Comparison of ENCODE assay signal across 18 cellular contexts in genomic region chr2:85441859-85442258, GRCh38. TPM values are rescaled to one million over a fixed set of nuclear protein-coding genes. Genes with fewer than 3 reads are reported as not detected.
DNase-seq lines count a peak whose midpoint lies in the region; ATAC-seq and TF ChIP-seq lines count a peak whose summit lies in the region.
"Had no signal": no experiment of that assay in that cellular context is flagged by ENCODE, and none has a peak within 500 bp of the region (broad histone marks: within the 10 kb centered on the region; RNA-seq: fewer than 3 reads in every experiment).

No MANE protein-coding gene starts in this region.

- no peak overlapping the region for H2AK5ac ChIP-seq in mesendoderm (ENCODE audit: low read length)

- no peak overlapping the region for H3K4me3 ChIP-seq in mesendoderm (ENCODE audit: low read length)
- no peak overlapping the region for H3K4me3 ChIP-seq in gastrocnemius medialis

- H3K56ac ChIP-seq in mesendoderm (ENCODE audit: low read length): peak overlapping the region; percentile 34

- no peak overlapping the region for H3K9ac ChIP-seq in mesendoderm (ENCODE audit: low read length)

- no peak overlapping the region for H3K4ac ChIP-seq in mesendoderm (ENCODE audit: low read depth, low read length)

- H3K27ac ChIP-seq in mesendoderm (ENCODE audit: low read depth, low read length) (no peak overlapping the region), gastrocnemius medialis (no peak overlapping the region)

- H3K36me3 Mint-ChIP-seq in CD14-positive monocyte: no peaks in the 10 kb centered on the region
- H3K36me3 Mint-ChIP-seq in T-helper 17 cell (ENCODE audit: low read depth): no peaks in the 10 kb centered on the region
- H3K36me3 Mint-ChIP-seq: CD4-positive, CD25-positive, alpha-beta regulatory T cell had no signal

- no peak for TF ChIP-seq POLR2A in gastrocnemius medialis (IDR thresholded peaks at IDR 0.05)

- no CpG with 5 or more reads among the region's 4 CpGs for WGBS in mesendoderm (ENCODE audit: extremely low coverage, insufficient coverage, low lambda C conversion rate)

- H3K4me3 Mint-ChIP-seq in CD14-positive monocyte (no peak overlapping the region), T-helper 17 cell (no peak overlapping the region)

- H3K27me3 ChIP-seq in mesendoderm (ENCODE audit: insufficient read depth, low read length, poor library complexity) (no peaks in the 10 kb centered on the region), gastrocnemius medialis (no peaks in the 10 kb centered on the region)

- no peaks in the 10 kb centered on the region for H3K9me3 ChIP-seq in T-helper 17 cell (ENCODE audit: control insufficient read depth, low read length, poor library complexity, severe bottlenecking)
- H3K9me3 ChIP-seq in gastrocnemius medialis: no peaks in the 10 kb centered on the region

- no peaks in the 10 kb centered on the region for H3K9me3 Mint-ChIP-seq in CD14-positive monocyte

- H3K4me2 ChIP-seq in mesendoderm (ENCODE audit: low read length): no peak overlapping the region

- no peak overlapping the region for H2BK120ac ChIP-seq in mesendoderm (ENCODE audit: low read depth, low read length)

- peaks cover 9% of the 10 kb centered on the region for H3K4me1 ChIP-seq in mesendoderm (ENCODE audit: control insufficient read depth, low read depth, low read length)
- peaks cover 14 to 27% of the 10 kb centered on the region in 2 donors for H3K4me1 ChIP-seq in gastrocnemius medialis

- no peak overlapping the region for H3K18ac ChIP-seq in mesendoderm (ENCODE audit: low read length)

- ATAC-seq in T-helper 17 cell (no peak), HG03342 (IDR thresholded peaks at IDR 0.05; ENCODE audit: unreplicated experiment) (no peak), HG02588 (IDR thresholded peaks at IDR 0.05; ENCODE audit: unreplicated experiment) (no peak), gastrocnemius medialis (no peak)

- H2BK15ac ChIP-seq in mesendoderm (replicated peaks; ENCODE audit: low read depth): no peak overlapping the region

- no peak for TF ChIP-seq CTCF in CD14-positive monocyte (IDR thresholded peaks at IDR 0.05)
- TF ChIP-seq CTCF in gastrocnemius medialis (IDR thresholded peaks at IDR 0.05 in 4 of 5, conservative IDR thresholded peaks at IDR 0.05 in 1 of 5): no peak

- no peaks in the 10 kb centered on the region for H3K79me2 ChIP-seq in mesendoderm (ENCODE audit: control insufficient read depth, insufficient read depth, low read length)

- H4K8ac ChIP-seq in mesendoderm (ENCODE audit: low read depth, low read length): no peak overlapping the region

- H3K4me1 Mint-ChIP-seq in CD14-positive monocyte (peaks cover 35% of the 10 kb centered on the region), T-helper 17 cell (peaks cover 15% of the 10 kb centered on the region)

- no peak overlapping the region for H3K23ac ChIP-seq in mesendoderm (ENCODE audit: low read length)

- peak overlapping the region; percentile 57 to 92 (median 76) for H3K27ac Mint-ChIP-seq in CD14-positive monocyte
- H3K27ac Mint-ChIP-seq in T-helper 17 cell: peak overlapping the region; percentile 41

- no peaks in the 10 kb centered on the region for H3K36me3 ChIP-seq in mesendoderm (ENCODE audit: control insufficient read depth, insufficient read depth, low read length)
- no peaks in the 10 kb centered on the region for H3K36me3 ChIP-seq in gastrocnemius medialis

- H2BK5ac ChIP-seq in mesendoderm (ENCODE audit: low read length): no peak overlapping the region

- H3K27me3 Mint-ChIP-seq in CD14-positive monocyte (ENCODE audit: low read depth in 3 of 3): peaks cover 0 to 7% (median 5%) of the 10 kb centered on the region in 3 donors
- H3K27me3 Mint-ChIP-seq in T-helper 17 cell: no peaks in the 10 kb centered on the region

- DNase-seq in CD14-positive monocyte (ENCODE audit: low spot score) (no peak), KBM-7 (peak; percentile 25), T-helper 17 cell (no peak), mesendoderm (no peak), glomerular visceral epithelial cell (ENCODE audit: extremely low spot score) (no peak), gastrocnemius medialis (no peak)
- DNase-seq: Calu3; CD4-positive, CD25-positive, alpha-beta regulatory T cell; DMS79; HCEC 1CT; NCI-H146; NCI-H2081 treated with DMSO at 0.1 percent for 48 hours; NCI-H226; NCI-H526 treated with DMSO at 0.1 percent for 48 hours; NK-92 treated with Interleukin-12 subunit alpha and Interleukin-12 subunit beta, amount 100 ng/mL, for 24 hours; SHP77 had no signal

- intact Hi-C loops in CD14-positive monocyte (cut with micrococcal nuclease): no loop called here
- intact Hi-C loops in gastrocnemius medialis (cut with DNase I; ENCODE audit: low total_unique reads): no loop called here

- no peak overlapping the region for H4K5ac ChIP-seq in mesendoderm (ENCODE audit: low read length)

- in situ Hi-C loops in KBM-7 (cut with MboI; ENCODE audit: low pct_unique_long_range_greater_than_20kb, low sequenced_read_pairs): no loop called here
- in situ Hi-C loops in gastrocnemius medialis (cut with MboI; ENCODE audit: low sequenced_read_pairs in 4 of 4): no loop called here

- no peaks in the 10 kb centered on the region for H3K79me1 ChIP-seq in mesendoderm (ENCODE audit: low read length)

RNA-seq across cellular contexts. Expression of gene SH2D6, which starts 23.3 kb away (rescaled TPM):
- polyA plus RNA-seq in CD14-positive monocyte: not detected
- total RNA-seq in T-helper 17 cell (under 1 TPM; 0.26 to 0.40 TPM), gastrocnemius medialis (1 to 10 TPM in 1 of 4 donors, not detected in 3; 3.5 TPM)
- polyA plus RNA-seq in mesendoderm (2013, experiment 1 of 2): 0.17 TPM
- 0.11 TPM for polyA plus RNA-seq in mesendoderm (2013, experiment 2 of 2)
- polyA plus RNA-seq: CD4-positive, CD25-positive, alpha-beta regulatory T cell had no signal

RNA-seq across cellular contexts. Expression of gene CAPG, which starts 31.7 kb away (rescaled TPM):
- polyA plus RNA-seq in CD14-positive monocyte: 100 to 1,000 TPM; 631 to 847 TPM
- total RNA-seq in T-helper 17 cell: 10 to 100 TPM; 51.6 to 90.3 TPM
- 110 TPM for polyA plus RNA-seq in mesendoderm (2013, experiment 1 of 2)
- polyA plus RNA-seq in mesendoderm (2013, experiment 2 of 2): 113 TPM
- total RNA-seq in gastrocnemius medialis: 10 to 100 TPM; 15.9 to 35.6 (median 23.1) TPM
